ENCODE assay signal across 8 cellular contexts in the genomic region with DNA sequence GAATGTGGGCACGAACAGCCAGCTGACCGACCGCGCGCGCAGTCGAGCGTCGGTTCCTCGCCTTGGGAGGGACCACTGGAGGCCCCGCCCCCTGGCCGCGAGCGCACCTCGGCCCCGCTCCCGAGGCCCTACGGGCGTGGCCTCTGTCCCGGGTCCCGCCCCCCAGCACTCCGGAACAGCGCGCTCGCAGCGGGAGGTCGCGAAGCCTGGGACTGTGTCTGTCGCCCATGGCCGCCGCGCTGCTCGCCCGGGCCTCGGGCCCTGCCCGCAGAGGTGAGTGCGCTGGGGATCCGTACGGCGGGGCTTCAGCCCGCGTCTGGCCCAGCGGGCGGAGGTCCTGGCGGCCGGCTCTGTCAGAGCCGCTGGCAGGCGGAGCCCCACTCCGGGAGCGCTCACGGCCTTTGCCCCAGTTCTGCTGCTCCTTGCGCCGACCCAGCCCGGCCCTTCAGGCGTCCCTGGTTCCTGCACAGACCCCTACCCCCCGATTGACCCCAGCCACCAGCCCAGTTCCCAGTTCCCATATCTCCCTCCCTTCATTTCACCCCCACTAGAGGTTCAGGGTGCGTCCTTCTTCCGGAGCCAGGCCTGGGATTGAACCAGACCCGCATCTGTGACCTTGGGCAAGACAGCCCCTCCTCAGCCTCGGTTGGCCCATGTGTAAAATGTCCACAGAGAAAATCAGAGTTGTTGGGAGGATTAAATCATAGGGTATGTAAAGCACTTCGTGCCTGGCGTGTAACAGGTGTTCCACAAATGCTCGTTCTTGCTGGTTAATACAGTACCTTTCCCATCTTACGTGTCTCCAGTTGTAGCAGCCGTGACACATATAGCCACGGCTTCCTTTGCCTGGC. TPM values are rescaled to one million over a fixed set of nuclear protein-coding genes. Genes with fewer than 3 reads are reported as not detected.
DNase-seq lines count a peak whose midpoint lies in the region; ATAC-seq and TF ChIP-seq lines count a peak whose summit lies in the region.

A gene with protein sequence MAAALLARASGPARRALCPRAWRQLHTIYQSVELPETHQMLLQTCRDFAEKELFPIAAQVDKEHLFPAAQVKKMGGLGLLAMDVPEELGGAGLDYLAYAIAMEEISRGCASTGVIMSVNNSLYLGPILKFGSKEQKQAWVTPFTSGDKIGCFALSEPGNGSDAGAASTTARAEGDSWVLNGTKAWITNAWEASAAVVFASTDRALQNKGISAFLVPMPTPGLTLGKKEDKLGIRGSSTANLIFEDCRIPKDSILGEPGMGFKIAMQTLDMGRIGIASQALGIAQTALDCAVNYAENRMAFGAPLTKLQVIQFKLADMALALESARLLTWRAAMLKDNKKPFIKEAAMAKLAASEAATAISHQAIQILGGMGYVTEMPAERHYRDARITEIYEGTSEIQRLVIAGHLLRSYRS (plus strand): TSS at position 168 of the 851 bp plus-strand sequence. CDS start 60 bp downstream, at position 228.

- H3K27me3 Mint-ChIP-seq in endodermal cell (ENCODE audit: insufficient read depth), result peaks cover 3% of the 10 kb centered on the region

- H3K9ac ChIP-seq in endodermal cell (ENCODE audit: extremely low read depth, low read length, poor library complexity, severe bottlenecking), result peak within 1 kb of the TSS; percentile 80

- H3K27me3 ChIP-seq in endodermal cell (ENCODE audit: control insufficient read depth, insufficient read depth, low read length, poor library complexity, severe bottlenecking), result no peaks in the 10 kb centered on the region

- peak within 1 kb of the TSS; percentile 38 for H3K27ac Mint-ChIP-seq in endodermal cell

- peak within 1 kb of the TSS; percentile 68 for H3K4me3 Mint-ChIP-seq in endodermal cell

- ATAC-seq in GM19467 (IDR thresholded peaks at IDR 0.05; ENCODE audit: unreplicated experiment), result peak; percentile 88

- WGBS in endodermal cell (ENCODE audit: insufficient coverage in 1 of 2, insufficient read length in 1 of 2), 2 experiments, result 14 to 26% methylated on average over 33 to 66 of the region's 66 CpGs
- WGBS in mesodermal cell (ENCODE audit: insufficient coverage in 2 of 2), 2 experiments, result 16 to 17% methylated on average over 58 to 64 of the region's 66 CpGs

- no peak within 1 kb of the TSS for H3K27ac ChIP-seq in endodermal cell (ENCODE audit: low read depth, low read length)
- no peak within 1 kb of the TSS for H3K27ac ChIP-seq in mesodermal cell (ENCODE audit: low read depth, low read length, severe bottlenecking)

- H3K36me3 ChIP-seq in endodermal cell (ENCODE audit: control insufficient read depth, insufficient read depth, low read length), result peaks cover 38% of the 10 kb centered on the region
- H3K36me3 ChIP-seq in mesodermal cell (ENCODE audit: control insufficient read depth, insufficient read depth, low read length), result peaks cover 50% of the 10 kb centered on the region

- TF ChIP-seq CTCF in endodermal cell (conservative IDR thresholded peaks at IDR 0.05), result peak; percentile 24

- H3K4me3 ChIP-seq in endodermal cell (ENCODE audit: low read length), result peak within 1 kb of the TSS; percentile 86
- peak within 1 kb of the TSS; percentile 45 for H3K4me3 ChIP-seq in mesodermal cell (ENCODE audit: extremely low read depth, insufficient read depth, low read length, poor library complexity, severe bottlenecking)

- peaks cover 55% of the 10 kb centered on the region for H3K36me3 Mint-ChIP-seq in endodermal cell (ENCODE audit: low read depth)

- no peaks in the 10 kb centered on the region for H3K9me3 ChIP-seq in endodermal cell (ENCODE audit: control insufficient read depth, low read length)
- no peaks in the 10 kb centered on the region for H3K9me3 ChIP-seq in mesodermal cell (ENCODE audit: control insufficient read depth, low read length)

- H3K9me3 Mint-ChIP-seq in endodermal cell, result no peaks in the 10 kb centered on the region

- DNase-seq in CMK (ENCODE audit: low read depth) (peak; percentile 77), HPDE6-E6E7 (ENCODE audit: extremely low spot score) (peak; percentile 96), NOMO-1 treated with DMSO at 0.1 percent for 48 hours (lab: John Stamatoyannopoulos, UW; ENCODE audit: unreplicated experiment) (peak; percentile 83), endodermal cell (peak; percentile 99)
- peak; percentile 72 to 78 (median 73) for DNase-seq in activated CD8-positive, alpha-beta memory T cell treated with anti-CD3 and anti-CD28 coated beads for 48 hours (ENCODE audit: low read depth in 2 of 3, low spot score in 2 of 3)
- DNase-seq in stimulated activated CD8-positive, alpha-beta memory T cell treated with anti-CD3 and anti-CD28 coated beads, Interleukin-15, amount 100 ng/mL, for 24 hours (ENCODE audit: low read depth), result peak; percentile 71

- H3K4me1 ChIP-seq in endodermal cell (ENCODE audit: control insufficient read depth, insufficient read depth, low read length) (no peaks in the 10 kb centered on the region), mesodermal cell (ENCODE audit: control insufficient read depth, insufficient read depth, low read length, poor library complexity, severe bottlenecking) (peaks cover 4% of the 10 kb centered on the region)

- peaks cover 15% of the 10 kb centered on the region for H3K4me1 Mint-ChIP-seq in endodermal cell

RNA-seq across cellular contexts. Expression of the gene that starts here (rescaled TPM):
- total RNA-seq in endodermal cell, result 1 to 10 TPM; 8.0 to 9.2 TPM
- 6.9 TPM for polyA plus RNA-seq in endodermal cell (2013, experiment 1 of 2)
- 5.5 TPM for polyA plus RNA-seq in endodermal cell (2013, experiment 2 of 2)
- polyA plus RNA-seq in mesodermal cell (2013, experiment 1 of 2), result 9.3 TPM
- polyA plus RNA-seq in mesodermal cell (2013, experiment 2 of 2), result 7.4 TPM
